ENCODE assay signal across 21 cellular contexts in the genomic region with DNA sequence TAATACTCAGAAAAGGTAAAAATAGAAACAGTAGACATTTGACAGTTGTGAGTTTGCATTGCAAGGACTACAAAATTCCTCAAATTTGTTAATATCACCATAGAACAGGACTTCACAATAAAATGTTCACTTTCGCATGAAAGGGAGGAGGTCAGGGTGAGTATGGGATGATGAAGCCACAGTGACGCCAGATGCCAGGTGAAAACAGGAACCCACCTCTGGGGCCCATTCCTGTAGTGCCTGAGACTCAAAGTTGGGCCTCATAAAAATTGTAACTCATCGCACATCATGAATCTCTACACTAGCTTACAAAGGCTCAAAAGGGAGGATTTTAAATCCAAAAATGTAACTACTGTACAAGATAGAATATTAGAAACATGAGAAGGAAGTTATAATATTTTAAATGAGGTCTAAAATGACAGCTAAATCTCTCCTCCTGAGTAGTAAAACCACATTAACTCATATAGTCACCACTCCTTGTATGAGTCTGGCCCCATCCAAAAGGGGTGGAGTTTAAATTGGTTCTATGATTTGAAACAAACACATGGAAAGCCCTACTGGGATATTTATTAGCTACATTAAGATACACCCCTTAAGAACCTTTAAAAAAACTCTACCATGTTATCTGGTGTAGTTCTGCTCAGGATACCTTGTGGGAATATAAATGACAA.
"Had no signal": no experiment of that assay in that cellular context is flagged by ENCODE, and none has a peak within 500 bp of the region (broad histone marks: within the 10 kb centered on the region; RNA-seq: fewer than 3 reads in every experiment).

No MANE protein-coding gene starts in this region.

- H3K27me3 ChIP-seq: ascending aorta, body of pancreas had no signal

- H3K4me3 ChIP-seq: ascending aorta, body of pancreas, K562 had no signal

- H3K27ac Mint-ChIP-seq: activated CD8-positive, alpha-beta T cell treated with anti-CD3 and anti-CD28 coated beads for 36 hours; activated naive CD8-positive, alpha-beta T cell treated with anti-CD3 and anti-CD28 coated beads, Interleukin-2, amount 10 ng/mL, durations not matched to agents 7 days and 5 days; activated T-helper 1 cell treated with anti-CD3 and anti-CD28 coated beads, Interleukin-12 subunit alpha, Interleukin-12 subunit beta, Interleukin-2, Interleukin-4 antibody, amounts not matched to agents 30 ng/mL and 10 ng/mL and 1 ng/mL, durations not matched to agents 14 hours and 24 hours and 36 hours; T-helper 1 cell treated with Interleukin-12 subunit alpha and Interleukin-12 subunit beta and Interleukin-4 antibody, amounts not matched to agents 30 μg/mL and 1 μg/mL, for 36 hours; WTC11 had no signal

- ATAC-seq: activated CD8-positive, alpha-beta T cell treated with anti-CD3 and anti-CD28 coated beads for 36 hours; body of pancreas; K562; WTC11 had no signal

- H3K9me3 ChIP-seq: ascending aorta, body of pancreas had no signal

- H3K36me3 Mint-ChIP-seq: activated naive CD8-positive, alpha-beta T cell treated with anti-CD3 and anti-CD28 coated beads, Interleukin-2, amount 10 ng/mL, durations not matched to agents 7 days and 5 days; WTC11 had no signal

- H3K36me3 ChIP-seq: ascending aorta had no signal

- DNase-seq: activated CD4-positive, alpha-beta T cell treated with anti-CD3 and anti-CD28 coated beads, Interleukin-2, amount 50 U/mL, for 1 hour; activated CD4-positive, CD25-positive, alpha-beta regulatory T cell treated with anti-CD3 and anti-CD28 coated beads, Interleukin-2, amount 50 U/mL, for 72 hours; activated CD8-positive, alpha-beta memory T cell treated with anti-CD3 and anti-CD28 coated beads, Interleukin-2, amount 50 U/mL, for 4 hours; activated effector memory CD4-positive, alpha-beta T cell treated with anti-CD3 and anti-CD28 coated beads, Interleukin-2, amount 50 U/mL, for 16 hours; activated naive CD4-positive, alpha-beta T cell treated with Interleukin-2 at 50 U/mL for 16 hours; activated naive CD8-positive, alpha-beta T cell treated with anti-CD3 and anti-CD28 coated beads, Interleukin-2, amount 10 ng/mL, durations not matched to agents 7 days and 5 days; body of pancreas; central memory CD4-positive, alpha-beta T cell; Karpas-422; NCI-H1105 treated with DMSO at 0.1 percent for 48 hours; NCI-H1436 treated with DMSO at 0.1 percent for 48 hours; NCI-H187; NCI-H2081; NCI-H524; PC-3 had no signal

- H3K4me1 Mint-ChIP-seq: activated naive CD8-positive, alpha-beta T cell treated with anti-CD3 and anti-CD28 coated beads, Interleukin-2, amount 10 ng/mL, durations not matched to agents 7 days and 5 days had no signal

- H3K4me3 Mint-ChIP-seq: activated CD8-positive, alpha-beta T cell treated with anti-CD3 and anti-CD28 coated beads for 36 hours; activated naive CD8-positive, alpha-beta T cell treated with anti-CD3 and anti-CD28 coated beads, Interleukin-2, amount 10 ng/mL, durations not matched to agents 7 days and 5 days; activated T-helper 1 cell treated with anti-CD3 and anti-CD28 coated beads, Interleukin-12 subunit alpha, Interleukin-12 subunit beta, Interleukin-2, Interleukin-4 antibody, amounts not matched to agents 30 ng/mL and 10 ng/mL and 1 ng/mL, durations not matched to agents 14 hours and 24 hours and 36 hours; T-helper 1 cell treated with Interleukin-12 subunit alpha and Interleukin-12 subunit beta and Interleukin-4 antibody, amounts not matched to agents 30 μg/mL and 1 μg/mL, for 36 hours; WTC11 had no signal

- H3K27ac ChIP-seq: ascending aorta, body of pancreas had no signal
